ENCODE assay signal across 10 cellular contexts in genomic region chr22:22450343-22450839, GRCh38. TPM values are rescaled to one million over a fixed set of nuclear protein-coding genes. Genes with fewer than 3 reads are reported as not detected.
DNase-seq lines count a peak whose midpoint lies in the region; ATAC-seq, FAIRE-seq and TF ChIP-seq lines count a peak whose summit lies in the region.
"Had no signal": no experiment of that assay in that cellular context is flagged by ENCODE, and none has a peak within 500 bp of the region (broad histone marks: within the 10 kb centered on the region; RNA-seq: fewer than 3 reads in every experiment).

No MANE protein-coding gene starts in this region.

- no peak for TF ChIP-seq POLR2A in GM12878 (IDR thresholded peaks at IDR 0.05; ENCODE audit: low read depth, low read length)

- SMC1A ChIA-PET in GM12878 (lab: Charles Lee; ENCODE audit: uncharacterized antibody, unreplicated experiment), result interaction anchor here (0.8 to 1.5 kb wide), 6 partner anchors 11 to 28 kb away, joined by 3 to 7 read pairs (median 4); no protein-coding TSS in a partner anchor

- peaks cover 2% of the 10 kb centered on the region for H3K9me3 Mint-ChIP-seq in glutamatergic neuron (ENCODE audit: unreplicated experiment)

- no peak overlapping the region for H3K4me3 Mint-ChIP-seq in glutamatergic neuron (ENCODE audit: unreplicated experiment)

- H3K36me3 ChIP-seq in GM12878 (ENCODE audit: control insufficient read depth in 2 of 2, insufficient read depth in 2 of 2, low read length in 1 of 2) (no peaks in the 10 kb centered on the region), BE2C (no peaks in the 10 kb centered on the region)

- H3K27ac Mint-ChIP-seq in glutamatergic neuron (ENCODE audit: unreplicated experiment), result no peak overlapping the region

- peak overlapping the region; percentile 45 for H2AFZ ChIP-seq in GM12878 (ENCODE audit: control insufficient read depth, low read depth, low read length)

- in situ Hi-C loops in GM12878 (cut with MboI), result no loop called here

- H3K36me3 Mint-ChIP-seq in glutamatergic neuron (ENCODE audit: unreplicated experiment), result peaks cover 11% of the 10 kb centered on the region

- no peak overlapping the region for H3K27ac ChIP-seq in GM12878 (ENCODE audit: control insufficient read depth, insufficient read depth)

- no peak overlapping the region for H3K9ac ChIP-seq in GM12878 (ENCODE audit: control insufficient read depth, insufficient read depth, low read length)

- H3K4me1 ChIP-seq in GM12878 (ENCODE audit: control insufficient read depth, insufficient read depth, low read length), result peaks cover 9% of the 10 kb centered on the region
- no peaks in the 10 kb centered on the region for H3K4me1 ChIP-seq in BE2C

- peak overlapping the region; percentile 54; the same call in 1 of the 2 replicates for H3K4me2 ChIP-seq in GM12878 (ENCODE audit: control insufficient read depth, insufficient read depth)

- TF ChIP-seq EP300 in GM12878 (IDR thresholded peaks at IDR 0.05; ENCODE audit: borderline replicate concordance in 1 of 2, control insufficient read depth in 1 of 2, low read depth in 2 of 2, low read length in 2 of 2), result peak in 1 of 2 experiments; percentile 29; a peak in 2 of 4 replicates

- DNase-seq in DMS79 (lab: John Stamatoyannopoulos, UW), result peak; percentile 66
- peak; percentile 55 for DNase-seq in GM12878 (ENCODE audit: low read depth, low spot score)
- DNase-seq in activated naive CD4-positive, alpha-beta T cell (lab: John Stamatoyannopoulos, UW), result no peak
- DNase-seq in glutamatergic neuron, result no peak
- DNase-seq in BE2C, result no peak
- no peak for DNase-seq in NCI-H1436 (lab: John Stamatoyannopoulos, UW)
- DNase-seq: NCI-H510A treated with DMSO at 0.1 percent for 48 hours had no signal

- no peak for FAIRE-seq in GM12878 (lab: Jason Lieb, UNC)
- FAIRE-seq: G401.6 had no signal

- H3K4me3 ChIP-seq in GM12878, result no peak overlapping the region
- no peak overlapping the region for H3K4me3 ChIP-seq in BE2C (ENCODE audit: low read depth, low read length)

- peaks cover 11% of the 10 kb centered on the region for H3K27me3 Mint-ChIP-seq in glutamatergic neuron (ENCODE audit: unreplicated experiment)

- H3K9me3 ChIP-seq in GM12878 (replicated peaks; ENCODE audit: control insufficient read depth, insufficient read depth, low read length) (no peaks in the 10 kb centered on the region; the same call in 1 of the 3 replicates), BE2C (no peaks in the 10 kb centered on the region)

- POLR2A ChIA-PET in GM12878 (lab: Charles Lee), result interaction anchor here (0.5 to 1.3 kb wide), 2 partner anchors 26 to 694 kb away, joined by 3 to 4 read pairs; no protein-coding TSS in a partner anchor

- intact Hi-C loops in GM12878 (cut with micrococcal nuclease; ENCODE audit: unreplicated experiment), result no loop called here

- ATAC-seq in GM19328 (IDR thresholded peaks at IDR 0.05; ENCODE audit: unreplicated experiment) (peak; percentile 76), HG03354 (IDR thresholded peaks at IDR 0.05; ENCODE audit: poor library complexity, severe bottlenecking, unreplicated experiment) (peak; percentile 71), GM12878 (peak; percentile 100)

- RAD21 ChIA-PET in GM12878 (lab: Charles Lee; ENCODE audit: unreplicated experiment), result interaction anchor here (0.8 to 4.0 kb wide), 7 partner anchors 13 to 104 kb away, joined by 3 to 18 read pairs (median 3); no protein-coding TSS in a partner anchor

- H4K20me1 ChIP-seq in GM12878 (ENCODE audit: control insufficient read depth, insufficient read depth), result no peaks in the 10 kb centered on the region

- TF ChIP-seq CTCF in GM12878 (IDR thresholded peaks at IDR 0.05 in 2 of 3, conservative IDR thresholded peaks at IDR 0.05 in 1 of 3; ENCODE audit: control insufficient read depth in 2 of 3, extremely low read depth in 1 of 3, insufficient read depth in 1 of 3, low read depth in 3 of 3, low read length in 3 of 3) (peak in 2 of 3 experiments; percentile 10 to 23; a peak in 2 of 6 replicates), glutamatergic neuron (IDR thresholded peaks at IDR 0.05; ENCODE audit: partially characterized antibody, unreplicated experiment) (no peak), BE2C (IDR thresholded peaks at IDR 0.05; ENCODE audit: low read depth, low read length) (no peak)

- H3K79me2 ChIP-seq in GM12878 (ENCODE audit: control insufficient read depth, insufficient read depth, low read length), result no peaks in the 10 kb centered on the region

- CTCF ChIA-PET in GM12878 (lab: Yijun Ruan, JAX), result interaction anchor here (0.6 to 2.8 kb wide), 11 partner anchors 10 to 250 kb away, joined by 3 to 24 read pairs (median 5); partner anchors contain the start of gene PRAME

- H3K4me1 Mint-ChIP-seq in glutamatergic neuron (ENCODE audit: low read depth, unreplicated experiment), result no peaks in the 10 kb centered on the region

- WGBS in GM12878 (ENCODE audit: insufficient coverage, insufficient replicate concordance, low lambda C conversion rate, missing lambda C conversion rate), result 0% methylated on average over 4 of the region's 4 CpGs

- no TSS peak for BruUV-seq in GM12878 (replicated peaks; lab: Mats Ljungman, UMichigan)

- no peaks in the 10 kb centered on the region for H3K27me3 ChIP-seq in GM12878 (replicated peaks in 1 of 2; ENCODE audit: control insufficient read depth in 2 of 2, insufficient read depth in 2 of 2, low read length in 1 of 2)
- H3K27me3 ChIP-seq in BE2C, result peaks cover 13% of the 10 kb centered on the region

- TF ChIP-seq RAD21 in GM12878 (IDR thresholded peaks at IDR 0.05; ENCODE audit: insufficient read depth, low read depth, low read length), result no peak

TF ChIP-seq in GM12878, 131 proteins besides CTCF, POLR2A, EP300 and RAD21 (continues in another document):
- TF ChIP-seq, protein P1, sequence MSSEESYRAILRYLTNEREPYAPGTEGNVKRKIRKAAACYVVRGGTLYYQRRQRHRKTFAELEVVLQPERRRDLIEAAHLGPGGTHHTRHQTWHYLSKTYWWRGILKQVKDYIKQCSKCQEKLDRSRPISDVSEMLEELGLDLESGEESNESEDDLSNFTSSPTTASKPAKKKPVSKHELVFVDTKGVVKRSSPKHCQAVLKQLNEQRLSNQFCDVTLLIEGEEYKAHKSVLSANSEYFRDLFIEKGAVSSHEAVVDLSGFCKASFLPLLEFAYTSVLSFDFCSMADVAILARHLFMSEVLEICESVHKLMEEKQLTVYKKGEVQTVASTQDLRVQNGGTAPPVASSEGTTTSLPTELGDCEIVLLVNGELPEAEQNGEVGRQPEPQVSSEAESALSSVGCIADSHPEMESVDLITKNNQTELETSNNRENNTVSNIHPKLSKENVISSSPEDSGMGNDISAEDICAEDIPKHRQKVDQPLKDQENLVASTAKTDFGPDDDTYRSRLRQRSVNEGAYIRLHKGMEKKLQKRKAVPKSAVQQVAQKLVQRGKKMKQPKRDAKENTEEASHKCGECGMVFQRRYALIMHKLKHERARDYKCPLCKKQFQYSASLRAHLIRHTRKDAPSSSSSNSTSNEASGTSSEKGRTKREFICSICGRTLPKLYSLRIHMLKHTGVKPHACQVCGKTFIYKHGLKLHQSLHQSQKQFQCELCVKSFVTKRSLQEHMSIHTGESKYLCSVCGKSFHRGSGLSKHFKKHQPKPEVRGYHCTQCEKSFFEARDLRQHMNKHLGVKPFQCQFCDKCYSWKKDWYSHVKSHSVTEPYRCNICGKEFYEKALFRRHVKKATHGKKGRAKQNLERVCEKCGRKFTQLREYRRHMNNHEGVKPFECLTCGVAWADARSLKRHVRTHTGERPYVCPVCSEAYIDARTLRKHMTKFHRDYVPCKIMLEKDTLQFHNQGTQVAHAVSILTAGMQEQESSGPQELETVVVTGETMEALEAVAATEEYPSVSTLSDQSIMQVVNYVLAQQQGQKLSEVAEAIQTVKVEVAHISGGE (CRISPR knock-in tag; IDR thresholded peaks at IDR 0.05), result no peak
- TF ChIP-seq, protein P2, sequence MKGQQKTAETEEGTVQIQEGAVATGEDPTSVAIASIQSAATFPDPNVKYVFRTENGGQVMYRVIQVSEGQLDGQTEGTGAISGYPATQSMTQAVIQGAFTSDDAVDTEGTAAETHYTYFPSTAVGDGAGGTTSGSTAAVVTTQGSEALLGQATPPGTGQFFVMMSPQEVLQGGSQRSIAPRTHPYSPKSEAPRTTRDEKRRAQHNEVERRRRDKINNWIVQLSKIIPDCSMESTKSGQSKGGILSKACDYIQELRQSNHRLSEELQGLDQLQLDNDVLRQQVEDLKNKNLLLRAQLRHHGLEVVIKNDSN (IDR thresholded peaks at IDR 0.05; ENCODE audit: borderline replicate concordance, extremely low read length, insufficient read depth, low read depth, low read length), result peak; percentile 49
- TF ChIP-seq PAX5 (IDR thresholded peaks at IDR 0.05; ENCODE audit: borderline replicate concordance, low read depth, low read length) (peak; percentile 52; the same call in 1 of the 2 replicates), MXI1 (IDR thresholded peaks at IDR 0.05; ENCODE audit: low read depth, low read length) (0 out of 2 replicates have a peak, but pooled peaks have one; percentile 29), STAT1 (conservative IDR thresholded peaks at IDR 0.05) (no peak), FOS (IDR thresholded peaks at IDR 0.05; ENCODE audit: borderline replicate concordance, extremely low read depth, insufficient read length) (no peak)
- TF ChIP-seq, protein P3, sequence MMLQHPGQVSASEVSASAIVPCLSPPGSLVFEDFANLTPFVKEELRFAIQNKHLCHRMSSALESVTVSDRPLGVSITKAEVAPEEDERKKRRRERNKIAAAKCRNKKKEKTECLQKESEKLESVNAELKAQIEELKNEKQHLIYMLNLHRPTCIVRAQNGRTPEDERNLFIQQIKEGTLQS (IDR thresholded peaks at IDR 0.05; ENCODE audit: borderline replicate concordance, extremely low read depth, low read depth, low read length), result no peak

RNA-seq across cellular contexts. Expression of gene ZNF280B, which starts 58.2 kb away (rescaled TPM):
- 3.4 TPM in 2 replicates for total RNA-seq in GM12878 (2013; cell fraction: nucleolus; rRNA removed)
- 0.28 and 0.65 TPM in 2 replicates for total RNA-seq in GM12878 (2014; rRNA removed)
- total RNA-seq in GM12878 (2014; rRNA removed; fragmentation: Illumina TruSeq; extraction: Trizol), result 0.94 and 0.97 TPM in 2 replicates
- total RNA-seq in GM12878 (2021), result 0.90 and 1.1 TPM in 2 replicates
- 0.37 TPM for polyA plus RNA-seq in GM12878 (2011; ENCODE audit: low read depth)
- 2.2 and 2.6 TPM in 2 replicates for polyA plus RNA-seq in GM12878 (2011; rRNA removed)
- polyA plus RNA-seq in GM12878 (2011; cell fraction: cytosol; rRNA removed), result 0.95 and 1.2 TPM in 2 replicates
- polyA plus RNA-seq in GM12878 (2011; cell fraction: nucleus; rRNA removed), result 1.4 and 1.5 TPM in 2 replicates
- polyA plus RNA-seq in GM12878 (2012), result 0.65 and 0.70 TPM in 2 replicates
- 1.1 and 1.2 TPM in 2 replicates for polyA plus RNA-seq in GM12878 (2014; fragmentation: Illumina TruSeq; extraction: Trizol)
- 1 to 10 TPM in 1 of 2 experiments, under 1 TPM in 1; 0.49 to 1.2 TPM for polyA plus RNA-seq in GM12878 (2014; fragmentation: Nextera tagmentation; extraction: Ambion mirVana)
- 0.46 and 0.47 TPM in 2 replicates for polyA plus RNA-seq in GM12878 (2014; rRNA removed)
- 1 to 10 TPM; 1.7 to 2.1 TPM for polyA plus RNA-seq in GM12878 (2016; fragmentation: Nextera tagmentation; extraction: Ambion mirVana)
- 4.2 and 5.0 TPM in 2 replicates for polyA minus RNA-seq in GM12878 (2011; rRNA and poly(A)+ RNA removed)
- polyA minus RNA-seq in GM12878 (2011; cell fraction: cytosol; rRNA and poly(A)+ RNA removed), result 1.3 and 2.2 TPM in 2 replicates
- polyA minus RNA-seq in GM12878 (2011; cell fraction: nucleus; rRNA and poly(A)+ RNA removed), result 1.2 and 2.2 TPM in 2 replicates
- total RNA-seq in glutamatergic neuron (ENCODE audit: unreplicated experiment), result 1.8 TPM
- 1.4 TPM for polyA plus RNA-seq in BE2C (2012; ENCODE audit: insufficient read depth, insufficient read length, low read depth)

Comparison
In these comparisons a context has a peak if more than half of its experiments do, and no peak if none do; other contexts are left out.
1. DNase-seq: peak in DMS79 (single experiment) and GM12878 (single experiment); none in activated naive CD4-positive, alpha-beta T cell (0 of 4), glutamatergic neuron (single experiment), BE2C (single experiment) and NCI-H1436 (single experiment).
2. CTCF ChIP-seq: peak in GM12878 (2 of 3); none in glutamatergic neuron (single experiment) and BE2C (single experiment).
3. Peak in every context shown above with its lines, with median percentiles within 50 percentile points of each other: ATAC-seq.